1 cellular context compared by ENCODE assay signal in the genomic region with DNA sequence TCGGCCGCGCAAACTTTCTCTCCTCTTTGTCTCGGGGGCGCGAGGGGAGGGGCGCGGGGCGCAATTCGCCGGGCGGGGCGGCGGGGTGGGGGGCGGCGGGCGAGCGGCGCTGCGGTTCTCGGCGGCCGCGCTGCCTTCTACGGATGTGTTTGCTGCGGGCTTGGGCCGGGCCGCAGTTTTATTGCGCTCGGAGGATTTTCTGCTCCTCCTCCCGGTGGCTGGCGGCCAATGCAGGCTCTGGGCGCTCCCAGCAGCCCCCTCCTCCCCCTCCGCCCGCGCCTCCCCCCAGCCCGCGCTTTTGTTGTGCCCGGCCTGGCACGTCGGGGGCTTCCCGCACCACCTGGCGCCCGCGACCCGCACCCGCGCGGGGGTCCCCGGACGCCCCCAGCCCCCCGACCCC.
A peak's percentile ranks its signal among the peaks of the same experiment; 100 is the strongest.
TF ChIP-seq lines count a peak whose summit lies in the region.

A gene with protein sequence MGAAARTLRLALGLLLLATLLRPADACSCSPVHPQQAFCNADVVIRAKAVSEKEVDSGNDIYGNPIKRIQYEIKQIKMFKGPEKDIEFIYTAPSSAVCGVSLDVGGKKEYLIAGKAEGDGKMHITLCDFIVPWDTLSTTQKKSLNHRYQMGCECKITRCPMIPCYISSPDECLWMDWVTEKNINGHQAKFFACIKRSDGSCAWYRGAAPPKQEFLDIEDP (minus strand): TSS at position 154 of the 400 bp plus-strand sequence. CDS start 299 bp downstream, outside the sequence.

TF ChIP-seq in K562, 482 proteins besides CTCF, POLR2A, EP300 and RAD21 (continued from another document):
- TF ChIP-seq, protein P1, sequence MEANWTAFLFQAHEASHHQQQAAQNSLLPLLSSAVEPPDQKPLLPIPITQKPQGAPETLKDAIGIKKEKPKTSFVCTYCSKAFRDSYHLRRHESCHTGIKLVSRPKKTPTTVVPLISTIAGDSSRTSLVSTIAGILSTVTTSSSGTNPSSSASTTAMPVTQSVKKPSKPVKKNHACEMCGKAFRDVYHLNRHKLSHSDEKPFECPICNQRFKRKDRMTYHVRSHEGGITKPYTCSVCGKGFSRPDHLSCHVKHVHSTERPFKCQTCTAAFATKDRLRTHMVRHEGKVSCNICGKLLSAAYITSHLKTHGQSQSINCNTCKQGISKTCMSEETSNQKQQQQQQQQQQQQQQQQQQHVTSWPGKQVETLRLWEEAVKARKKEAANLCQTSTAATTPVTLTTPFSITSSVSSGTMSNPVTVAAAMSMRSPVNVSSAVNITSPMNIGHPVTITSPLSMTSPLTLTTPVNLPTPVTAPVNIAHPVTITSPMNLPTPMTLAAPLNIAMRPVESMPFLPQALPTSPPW (CRISPR knock-in tag; IDR thresholded peaks at IDR 0.05), result 0 out of 2 replicates have a peak, but pooled peaks have one; percentile 23
